20 cellular contexts compared by ENCODE assay signal in genomic region chr12:127241056-127241830, GRCh38.
DNase-seq lines count a peak whose midpoint lies in the region; ATAC-seq and TF ChIP-seq lines count a peak whose summit lies in the region.
"Had no signal": no experiment of that assay in that cellular context is flagged by ENCODE, and none has a peak within 500 bp of the region (broad histone marks: within the 10 kb centered on the region; RNA-seq: fewer than 3 reads in every experiment).

No MANE protein-coding gene starts in this region.

- H3K4me3 ChIP-seq in GM23248 = no peak overlapping the region
- no peak overlapping the region for H3K4me3 ChIP-seq in gastroesophageal sphincter
- no peak overlapping the region for H3K4me3 ChIP-seq in psoas muscle
- H3K4me3 ChIP-seq: dorsolateral prefrontal cortex, esophagus muscularis mucosa, left lung had no signal

- H3K4me1 ChIP-seq in GM23248 (ENCODE audit: insufficient read depth) (peaks cover 14% of the 10 kb centered on the region), gastroesophageal sphincter (no peaks in the 10 kb centered on the region), psoas muscle (no peaks in the 10 kb centered on the region)
- H3K4me1 ChIP-seq: esophagus muscularis mucosa, left lung had no signal

- no peak overlapping the region for H3K27ac Mint-ChIP-seq in activated T-helper 2 cell treated with anti-CD3 and anti-CD28 coated beads, Interferon-gamma antibody, Interleukin-2, Interleukin-4, amounts not matched to agents 10 μg/mL and 5 μg/mL and 100 μg/mL, durations not matched to agents 14 hours and 24 hours and 36 hours
- H3K27ac Mint-ChIP-seq: activated naive CD4-positive, alpha-beta T cell treated with anti-CD3 and anti-CD28 coated beads, Interleukin-2, amount 10 ng/mL, durations not matched to agents 7 days and 5 days; B cell; brain had no signal

- no peaks in the 10 kb centered on the region for H3K79me2 ChIP-seq in GM23248 (ENCODE audit: insufficient read depth)

- H3K27ac ChIP-seq in GM23248 (no peak overlapping the region), gastroesophageal sphincter (no peak overlapping the region), psoas muscle (no peak overlapping the region)
- H3K27ac ChIP-seq: dorsolateral prefrontal cortex, esophagus muscularis mucosa, KMS-11, left lung had no signal

- TF ChIP-seq EP300 in gastroesophageal sphincter (IDR thresholded peaks at IDR 0.05) = no peak

- H3K9me2 ChIP-seq in GM23248 (ENCODE audit: insufficient read depth) = no peaks in the 10 kb centered on the region

- no peaks in the 10 kb centered on the region for H3K36me3 ChIP-seq in GM23248 (ENCODE audit: low read depth)
- no peaks in the 10 kb centered on the region for H3K36me3 ChIP-seq in gastroesophageal sphincter
- no peaks in the 10 kb centered on the region for H3K36me3 ChIP-seq in psoas muscle (ENCODE audit: insufficient read depth in 1 of 2, low read depth in 1 of 2)
- H3K36me3 ChIP-seq: esophagus muscularis mucosa, left lung had no signal

- no peaks in the 10 kb centered on the region for H3K9me3 ChIP-seq in GM23248 (ENCODE audit: low read depth)
- H3K9me3 ChIP-seq in gastroesophageal sphincter = no peaks in the 10 kb centered on the region
- no peaks in the 10 kb centered on the region for H3K9me3 ChIP-seq in psoas muscle
- H3K9me3 ChIP-seq: esophagus muscularis mucosa, left lung had no signal

- peak; percentile 49 for DNase-seq in GM23248
- DNase-seq in amniotic epithelial cell (ENCODE audit: low read depth) = peak; percentile 9
- DNase-seq in psoas muscle = peak; percentile 45 to 61
- no peak for DNase-seq in medulla oblongata (ENCODE audit: extremely low spot score)
- no peak for DNase-seq in activated T-helper 2 cell treated with anti-CD3 and anti-CD28 coated beads, Interferon-gamma antibody, Interleukin-2, Interleukin-4, amounts not matched to agents 10 μg/mL and 5 μg/mL and 100 μg/mL, durations not matched to agents 14 hours and 24 hours and 36 hours (ENCODE audit: low spot score)
- DNase-seq: activated naive CD4-positive, alpha-beta T cell treated with anti-CD3 and anti-CD28 coated beads, Interleukin-2, amount 10 ng/mL, durations not matched to agents 7 days and 5 days; activated T-cell treated with anti-CD3 and anti-CD28 coated beads for 4 hours; Calu3; dorsolateral prefrontal cortex; GDM1; left lung; occipital lobe; stimulated activated CD4-positive, alpha-beta T cell treated with anti-CD3 and anti-CD28 coated beads, Interleukin-4, amount 100 ng/mL, for 1 hour had no signal

- ATAC-seq in gastroesophageal sphincter (peak; percentile 61), psoas muscle (peak in 1 of 4 donors; percentile 70), HG02870 (IDR thresholded peaks at IDR 0.05; ENCODE audit: unreplicated experiment) (no peak), HG03108 (IDR thresholded peaks at IDR 0.05; ENCODE audit: unreplicated experiment) (no peak)
- ATAC-seq: left lung had no signal

- intact Hi-C loops in psoas muscle (cut with DNase I) = no loop called here
- intact Hi-C loops in activated T-helper 2 cell treated with anti-CD3 and anti-CD28 coated beads, Interferon-gamma antibody, Interleukin-2, Interleukin-4, amounts not matched to agents 10 μg/mL and 5 μg/mL and 100 μg/mL, durations not matched to agents 14 hours and 24 hours and 36 hours (cut with micrococcal nuclease) = no loop called here

- in situ Hi-C loops in GM23248 (cut with MboI) = no loop called here

- no peak overlapping the region for H3K4me3 Mint-ChIP-seq in activated T-helper 2 cell treated with anti-CD3 and anti-CD28 coated beads, Interferon-gamma antibody, Interleukin-2, Interleukin-4, amounts not matched to agents 10 μg/mL and 5 μg/mL and 100 μg/mL, durations not matched to agents 14 hours and 24 hours and 36 hours (ENCODE audit: low read depth)
- H3K4me3 Mint-ChIP-seq: activated naive CD4-positive, alpha-beta T cell treated with anti-CD3 and anti-CD28 coated beads, Interleukin-2, amount 10 ng/mL, durations not matched to agents 7 days and 5 days; B cell; brain had no signal

- H2AFZ ChIP-seq in GM23248 = no peak overlapping the region

- H3K27me3 Mint-ChIP-seq in activated T-helper 2 cell treated with anti-CD3 and anti-CD28 coated beads, Interferon-gamma antibody, Interleukin-2, Interleukin-4, amounts not matched to agents 10 μg/mL and 5 μg/mL and 100 μg/mL, durations not matched to agents 14 hours and 24 hours and 36 hours (ENCODE audit: low read depth) = no peaks in the 10 kb centered on the region
- H3K27me3 Mint-ChIP-seq: activated naive CD4-positive, alpha-beta T cell treated with anti-CD3 and anti-CD28 coated beads, Interleukin-2, amount 10 ng/mL, durations not matched to agents 7 days and 5 days; B cell had no signal

- peaks cover 3% of the 10 kb centered on the region for H3F3A ChIP-seq in GM23248 (ENCODE audit: insufficient read depth)

- H3K9me3 Mint-ChIP-seq in activated T-helper 2 cell treated with anti-CD3 and anti-CD28 coated beads, Interferon-gamma antibody, Interleukin-2, Interleukin-4, amounts not matched to agents 10 μg/mL and 5 μg/mL and 100 μg/mL, durations not matched to agents 14 hours and 24 hours and 36 hours = peaks cover 3% of the 10 kb centered on the region
- H3K9me3 Mint-ChIP-seq: activated naive CD4-positive, alpha-beta T cell treated with anti-CD3 and anti-CD28 coated beads, Interleukin-2, amount 10 ng/mL, durations not matched to agents 7 days and 5 days had no signal

- no peak overlapping the region for H3K9ac ChIP-seq in GM23248
- H3K9ac ChIP-seq: KMS-11 had no signal

- H4K20me1 ChIP-seq in GM23248 (ENCODE audit: insufficient read depth) = no peaks in the 10 kb centered on the region

- H3K27me3 ChIP-seq in GM23248 (replicated peaks; ENCODE audit: insufficient read depth) (no peaks in the 10 kb centered on the region), gastroesophageal sphincter (no peaks in the 10 kb centered on the region), psoas muscle (ENCODE audit: insufficient read depth in 3 of 3, low read length in 2 of 3) (no peaks in the 10 kb centered on the region)
- H3K27me3 ChIP-seq: left lung had no signal

- TF ChIP-seq POLR2A in gastroesophageal sphincter (IDR thresholded peaks at IDR 0.05) = no peak

- 61 to 65% methylated on average over 8 of the region's 8 CpGs for WGBS in GM23248 (ENCODE audit: low coverage in 1 of 2, low lambda C conversion rate in 2 of 2, missing lambda C conversion rate in 2 of 2), 2 experiments
- WGBS in gastroesophageal sphincter (ENCODE audit: low coverage in 1 of 2), 2 donors = 61 to 64% methylated on average over 7 to 8 of the region's 8 CpGs
- WGBS in psoas muscle, 3 donors = 44 to 61% (median 54%) methylated on average over 8 of the region's 8 CpGs

- H3K4me1 Mint-ChIP-seq in activated T-helper 2 cell treated with anti-CD3 and anti-CD28 coated beads, Interferon-gamma antibody, Interleukin-2, Interleukin-4, amounts not matched to agents 10 μg/mL and 5 μg/mL and 100 μg/mL, durations not matched to agents 14 hours and 24 hours and 36 hours (ENCODE audit: low read depth) = no peaks in the 10 kb centered on the region
- H3K4me1 Mint-ChIP-seq: activated naive CD4-positive, alpha-beta T cell treated with anti-CD3 and anti-CD28 coated beads, Interleukin-2, amount 10 ng/mL, durations not matched to agents 7 days and 5 days; B cell; brain had no signal

- no peaks in the 10 kb centered on the region for H3K36me3 Mint-ChIP-seq in activated T-helper 2 cell treated with anti-CD3 and anti-CD28 coated beads, Interferon-gamma antibody, Interleukin-2, Interleukin-4, amounts not matched to agents 10 μg/mL and 5 μg/mL and 100 μg/mL, durations not matched to agents 14 hours and 24 hours and 36 hours (ENCODE audit: low read depth)
- H3K36me3 Mint-ChIP-seq: activated naive CD4-positive, alpha-beta T cell treated with anti-CD3 and anti-CD28 coated beads, Interleukin-2, amount 10 ng/mL, durations not matched to agents 7 days and 5 days; brain had no signal

- TF ChIP-seq CTCF in gastroesophageal sphincter (IDR thresholded peaks at IDR 0.05) = no peak
- TF ChIP-seq CTCF in psoas muscle (IDR thresholded peaks at IDR 0.05) = no peak

- no peak overlapping the region for H3K4me2 ChIP-seq in GM23248 (ENCODE audit: unreplicated experiment)
- H3K4me2 ChIP-seq: KMS-11 had no signal

Comparison
In these comparisons a context has a peak if more than half of its experiments do, and no peak if none do; other contexts are left out.
1. DNase-seq: peak in GM23248 (single experiment), amniotic epithelial cell (single experiment) and psoas muscle (2 of 2); none in medulla oblongata (single experiment) and activated T-helper 2 cell treated with anti-CD3 and anti-CD28 coated beads, Interferon-gamma antibody, Interleukin-2, Interleukin-4, amounts not matched to agents 10 μg/mL and 5 μg/mL and 100 μg/mL, durations not matched to agents 14 hours and 24 hours and 36 hours (single experiment).